Comparison of ENCODE assay signal across 17 cellular contexts in the genomic region with DNA sequence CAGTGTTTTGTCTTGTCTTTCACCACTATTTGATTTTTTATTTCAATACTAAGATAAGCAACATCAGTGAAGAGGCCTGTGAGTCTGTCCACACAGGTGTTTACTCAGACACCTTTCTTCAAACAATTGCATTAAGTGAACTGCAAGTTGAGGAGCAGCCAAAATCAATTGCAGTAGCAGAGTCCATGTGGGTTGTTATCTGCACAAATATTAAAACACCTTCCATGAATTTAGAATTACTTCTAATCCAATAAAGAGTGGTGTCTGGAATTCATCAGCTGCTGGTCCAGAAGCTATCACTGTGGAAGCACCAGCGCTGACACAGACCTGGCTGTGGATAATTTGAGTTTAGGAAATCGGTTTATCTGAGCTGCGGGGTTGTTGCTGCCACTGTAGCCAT.
"Had no signal": no experiment of that assay in that cellular context is flagged by ENCODE, and none has a peak within 500 bp of the region (broad histone marks: within the 10 kb centered on the region; RNA-seq: fewer than 3 reads in every experiment).

No MANE protein-coding gene starts in this region.

- H3K9me3 ChIP-seq: psoas muscle, sigmoid colon, stomach, thoracic aorta, transverse colon had no signal

- H3K4me3 ChIP-seq: psoas muscle, sigmoid colon, skin epidermis, stomach, thoracic aorta, transverse colon had no signal

- DNase-seq: dermis blood vessel endothelial cell; erythroblast; foreskin keratinocyte; immature natural killer cell; left ventricle myocardium superior; mesendoderm; naive thymus-derived CD4-positive, alpha-beta T cell; nephron progenitor cell; psoas muscle; sigmoid colon; stimulated activated CD4-positive, alpha-beta T cell treated with anti-CD3 and anti-CD28 coated beads, Interleukin-12 subunit alpha, Interleukin-12 subunit beta, amount 100 ng/mL, for 4 hours; stimulated activated naive CD4-positive, alpha-beta T cell; stomach; substantia nigra; transverse colon had no signal

- H3K4me1 ChIP-seq: foreskin keratinocyte, psoas muscle, stomach, transverse colon had no signal

- H3K27me3 ChIP-seq: foreskin keratinocyte, sigmoid colon, stomach, transverse colon had no signal

- H3K36me3 ChIP-seq: sigmoid colon, stomach, thoracic aorta, transverse colon had no signal

- ATAC-seq: foreskin keratinocyte; left ventricle myocardium superior; naive thymus-derived CD4-positive, alpha-beta T cell; psoas muscle had no signal
